ENCODE assay signal across 8 cellular contexts in the genomic region with DNA sequence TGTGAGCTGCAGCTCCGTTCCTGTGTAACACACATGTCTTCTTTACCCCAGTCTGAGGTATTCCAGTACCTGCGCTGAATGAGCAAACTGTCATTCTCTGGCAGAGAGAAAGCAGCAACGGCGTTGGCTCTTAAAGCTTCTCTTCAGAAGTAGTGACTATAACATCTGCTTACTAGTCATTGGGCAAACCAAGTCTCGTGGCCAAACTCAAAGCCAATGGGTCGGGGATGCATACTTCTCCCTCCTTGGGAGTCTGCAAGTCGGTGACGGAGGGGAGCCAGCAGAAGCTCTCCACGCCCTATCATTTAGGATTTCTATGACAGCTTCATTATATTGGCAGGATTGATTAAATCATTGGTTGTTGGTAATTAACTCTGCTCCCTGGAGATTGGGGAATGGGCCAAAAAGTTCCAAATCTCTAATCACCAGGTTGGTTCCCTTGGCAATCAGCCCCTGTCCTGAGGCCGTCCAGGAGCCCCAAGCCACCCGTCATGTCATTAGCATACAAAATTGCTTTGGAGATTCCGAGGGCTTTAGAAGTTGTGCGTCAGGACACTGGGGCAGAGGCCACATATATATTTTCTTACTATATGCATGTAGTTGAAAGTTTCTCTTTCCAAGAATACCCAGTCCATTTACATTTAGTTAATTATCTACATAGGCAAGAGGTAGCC.
"Had no signal": no experiment of that assay in that cellular context is flagged by ENCODE, and none has a peak within 500 bp of the region (broad histone marks: within the 10 kb centered on the region; RNA-seq: fewer than 3 reads in every experiment).

No MANE protein-coding gene starts in this region.

- H3K4me3 ChIP-seq: GM23248, HAP-1 had no signal

- ATAC-seq: HCT116, HepG2 had no signal

- H3K27ac ChIP-seq: GM23248 had no signal

- DNase-seq: GM23248, GOT3, H7, HFFc6 had no signal

- H3K36me3 Mint-ChIP-seq: IgD-negative memory B cell had no signal

- H3K36me3 ChIP-seq: HAP-1 had no signal

- H2AFZ ChIP-seq: GM23248 had no signal

- H3K9ac ChIP-seq: GM23248 had no signal

- H3K4me1 Mint-ChIP-seq: IgD-negative memory B cell had no signal

- H3K27ac Mint-ChIP-seq: HFFc6, IgD-negative memory B cell had no signal

- H3K9me3 ChIP-seq: HAP-1 had no signal

- H3K4me3 Mint-ChIP-seq: HFFc6, IgD-negative memory B cell had no signal

- H3K4me1 ChIP-seq: HAP-1 had no signal

- FAIRE-seq: HepG2 had no signal
